Comparison of ENCODE assay signal across 8 cellular contexts in genomic region chr7:111137296-111138195, GRCh38. TPM values are rescaled to one million over a fixed set of nuclear protein-coding genes. Genes with fewer than 3 reads are reported as not detected.
A peak's percentile ranks its signal among the peaks of the same experiment; 100 is the strongest.
DNase-seq lines count a peak whose midpoint lies in the region; ATAC-seq and TF ChIP-seq lines count a peak whose summit lies in the region.

No MANE protein-coding gene starts in this region.

- H3K4me3 ChIP-seq in dorsolateral prefrontal cortex, result no peak overlapping the region

- POLR2A ChIA-PET in GM10248 (lab: Yijun Ruan, JAX), result no interaction called here

- H3K27me3 Mint-ChIP-seq in T-helper 2 cell treated with Interferon-gamma antibody and Interleukin-4, amounts not matched to agents 5 μg/mL and 100 μg/mL, for 36 hours (ENCODE audit: low read depth), result no peaks in the 10 kb centered on the region

- no peaks in the 10 kb centered on the region for H3K27me3 ChIP-seq in dorsolateral prefrontal cortex

- ATAC-seq in GM19023 (IDR thresholded peaks at IDR 0.05; ENCODE audit: unreplicated experiment) (peak; percentile 80), HG02938 (IDR thresholded peaks at IDR 0.05; ENCODE audit: unreplicated experiment) (peak; percentile 61)

- CTCF ChIA-PET in GM10248 (lab: Yijun Ruan, JAX), result interaction anchor here (1.1 to 1.8 kb wide), 6 partner anchors 10 to 45 kb away, joined by 4 to 7 read pairs (median 5); no protein-coding TSS in a partner anchor

- H3K27ac Mint-ChIP-seq in T-helper 2 cell treated with Interferon-gamma antibody and Interleukin-4, amounts not matched to agents 5 μg/mL and 100 μg/mL, for 36 hours, result peak overlapping the region; percentile 68

- peak overlapping the region; percentile 45 for H3K4me3 Mint-ChIP-seq in T-helper 2 cell treated with Interferon-gamma antibody and Interleukin-4, amounts not matched to agents 5 μg/mL and 100 μg/mL, for 36 hours

- TF ChIP-seq CTCF in dorsolateral prefrontal cortex (IDR thresholded peaks at IDR 0.05 in 54 of 56, conservative IDR thresholded peaks at IDR 0.05 in 2 of 56; ENCODE audit: low read depth in 1 of 56, partially characterized antibody in 56 of 56), result no peak
- no peak for TF ChIP-seq CTCF in GM10248 (IDR thresholded peaks at IDR 0.05; ENCODE audit: control extremely low read depth, extremely low read depth, low read depth, missing control alignments)

- peak overlapping the region in 51 of 59 donors; percentile 3 to 82 (median 63) for H3K27ac ChIP-seq in dorsolateral prefrontal cortex

- peak; percentile 58 for DNase-seq in T-helper 2 cell treated with Interferon-gamma antibody and Interleukin-4, amounts not matched to agents 5 μg/mL and 100 μg/mL, for 36 hours (ENCODE audit: low spot score)
- DNase-seq in dorsolateral prefrontal cortex (no peak), GM10248 (ENCODE audit: extremely low spot score) (no peak), COR-L47 (lab: John Stamatoyannopoulos, UW) (no peak), NCI-H1048 (lab: John Stamatoyannopoulos, UW) (no peak)
- peak; percentile 30 for DNase-seq in stimulated activated CD4-positive, alpha-beta T cell treated with anti-CD3 and anti-CD28 coated beads, Interleukin-2, amount 100 ng/mL, for 48 hours

- peaks cover 18% of the 10 kb centered on the region for H3K4me1 Mint-ChIP-seq in T-helper 2 cell treated with Interferon-gamma antibody and Interleukin-4, amounts not matched to agents 5 μg/mL and 100 μg/mL, for 36 hours (ENCODE audit: low read depth)

- intact Hi-C loops in dorsolateral prefrontal cortex (cut with DNase I), result no loop called here

- no peaks in the 10 kb centered on the region for H3K9me3 Mint-ChIP-seq in T-helper 2 cell treated with Interferon-gamma antibody and Interleukin-4, amounts not matched to agents 5 μg/mL and 100 μg/mL, for 36 hours

- H3K36me3 Mint-ChIP-seq in T-helper 2 cell treated with Interferon-gamma antibody and Interleukin-4, amounts not matched to agents 5 μg/mL and 100 μg/mL, for 36 hours (ENCODE audit: low read depth), result no peaks in the 10 kb centered on the region

RNA-seq across cellular contexts. Expression of gene LRRN3, which starts 46.6 kb away (rescaled TPM):
- total RNA-seq in dorsolateral prefrontal cortex, result 10 to 100 TPM; 12.6 to 47.0 (median 31.6) TPM

Comparison
In these comparisons a context has a peak if more than half of its experiments do, and no peak if none do; other contexts are left out.
1. DNase-seq: peak in T-helper 2 cell treated with Interferon-gamma antibody and Interleukin-4, amounts not matched to agents 5 μg/mL and 100 μg/mL, for 36 hours (single experiment) and stimulated activated CD4-positive, alpha-beta T cell treated with anti-CD3 and anti-CD28 coated beads, Interleukin-2, amount 100 ng/mL, for 48 hours (2 of 2); none in dorsolateral prefrontal cortex (0 of 10), GM10248 (single experiment), COR-L47 (single experiment) and NCI-H1048 (single experiment).